In genomic region chr2:174580951-174581350, GRCh38 we compare ENCODE assay signal across 15 cellular contexts. TPM values are rescaled to one million over a fixed set of nuclear protein-coding genes. Genes with fewer than 3 reads are reported as not detected.
DNase-seq lines count a peak whose midpoint lies in the region; ATAC-seq and TF ChIP-seq lines count a peak whose summit lies in the region.
"Had no signal": no experiment of that assay in that cellular context is flagged by ENCODE, and none has a peak within 500 bp of the region (broad histone marks: within the 10 kb centered on the region; RNA-seq: fewer than 3 reads in every experiment).

No MANE protein-coding gene starts in this region.

- peak overlapping the region; percentile 55 for H3K27ac ChIP-seq in CD4-positive, CD25-positive, alpha-beta regulatory T cell (ENCODE audit: insufficient read depth, low read length, poor library complexity, severe bottlenecking)
- H3K27ac ChIP-seq in Karpas-422 (ENCODE audit: low read length) (peak overlapping the region; percentile 44; the same call in 1 of the 2 replicates), dorsolateral prefrontal cortex (peak overlapping the region; percentile 13 to 94 (median 82)), lower lobe of right lung (no peak overlapping the region)
- H3K27ac ChIP-seq: brain microvascular endothelial cell, suprapubic skin had no signal

- peak overlapping the region; percentile 80 to 93 (median 86) for H3K27ac Mint-ChIP-seq in CD4-positive, CD25-positive, alpha-beta regulatory T cell
- peak overlapping the region; percentile 95 to 98 for H3K27ac Mint-ChIP-seq in natural killer cell treated with Interleukin-12 subunit alpha and Interleukin-12 subunit beta and Interleukin-15 and Interleukin-18, amount 100 ng/mL, for 72 hours

- H3K4me1 Mint-ChIP-seq in CD4-positive, CD25-positive, alpha-beta regulatory T cell, result peaks cover 56 to 89% (median 63%) of the 10 kb centered on the region in 4 donors
- H3K4me1 Mint-ChIP-seq in natural killer cell treated with Interleukin-12 subunit alpha and Interleukin-12 subunit beta and Interleukin-15 and Interleukin-18, amount 100 ng/mL, for 72 hours (ENCODE audit: low read depth in 2 of 2), result peaks cover 57 to 67% of the 10 kb centered on the region in 2 donors

- H3K4me1 ChIP-seq in CD4-positive, CD25-positive, alpha-beta regulatory T cell (ENCODE audit: control insufficient read depth, insufficient read depth, low read length, poor library complexity, severe bottlenecking), result peaks cover 54% of the 10 kb centered on the region
- H3K4me1 ChIP-seq in Karpas-422 (ENCODE audit: low read length) (peaks cover 32% of the 10 kb centered on the region), lower lobe of right lung (no peaks in the 10 kb centered on the region)

- no peaks in the 10 kb centered on the region for H3K9me3 ChIP-seq in CD4-positive, CD25-positive, alpha-beta regulatory T cell (ENCODE audit: control insufficient read depth in 2 of 2, low read length in 2 of 2)
- no peaks in the 10 kb centered on the region for H3K9me3 ChIP-seq in Karpas-422 (ENCODE audit: low read length)
- no peaks in the 10 kb centered on the region for H3K9me3 ChIP-seq in lower lobe of right lung
- H3K9me3 ChIP-seq: suprapubic skin had no signal

- H3K79me2 ChIP-seq in Karpas-422 (ENCODE audit: low read length), result peaks cover 14% of the 10 kb centered on the region

- peaks cover 97% of the 10 kb centered on the region for H3K36me3 ChIP-seq in CD4-positive, CD25-positive, alpha-beta regulatory T cell (ENCODE audit: control insufficient read depth, insufficient read depth, low read length)
- H3K36me3 ChIP-seq in Karpas-422 (ENCODE audit: insufficient read depth, low read length) (peaks cover 49% of the 10 kb centered on the region), lower lobe of right lung (peaks cover 69% of the 10 kb centered on the region)

- TF ChIP-seq CTCF in dorsolateral prefrontal cortex (IDR thresholded peaks at IDR 0.05 in 54 of 56, conservative IDR thresholded peaks at IDR 0.05 in 2 of 56; ENCODE audit: low read depth in 1 of 56, partially characterized antibody in 56 of 56) (peak in 1 of 56 donors; percentile 16), lower lobe of right lung (IDR thresholded peaks at IDR 0.05) (no peak)

- no peaks in the 10 kb centered on the region for H4K20me1 ChIP-seq in Karpas-422 (ENCODE audit: insufficient read depth, low read depth, low read length)

- no peaks in the 10 kb centered on the region for H3K27me3 Mint-ChIP-seq in CD4-positive, CD25-positive, alpha-beta regulatory T cell
- no peaks in the 10 kb centered on the region for H3K27me3 Mint-ChIP-seq in natural killer cell treated with Interleukin-12 subunit alpha and Interleukin-12 subunit beta and Interleukin-15 and Interleukin-18, amount 100 ng/mL, for 72 hours

- H3K4me3 Mint-ChIP-seq in CD4-positive, CD25-positive, alpha-beta regulatory T cell, result peak overlapping the region in 1 of 4 donors; percentile 53
- peak overlapping the region; percentile 62 for H3K4me3 Mint-ChIP-seq in natural killer cell treated with Interleukin-12 subunit alpha and Interleukin-12 subunit beta and Interleukin-15 and Interleukin-18, amount 100 ng/mL, for 72 hours

- peaks cover 38% of the 10 kb centered on the region for H3K36me3 Mint-ChIP-seq in CD4-positive, CD25-positive, alpha-beta regulatory T cell
- H3K36me3 Mint-ChIP-seq in natural killer cell treated with Interleukin-12 subunit alpha and Interleukin-12 subunit beta and Interleukin-15 and Interleukin-18, amount 100 ng/mL, for 72 hours, result peaks cover 33% of the 10 kb centered on the region

- H3K4me3 ChIP-seq in CD4-positive, CD25-positive, alpha-beta regulatory T cell (ENCODE audit: low read depth, low read length), result peak overlapping the region; percentile 3
- no peak overlapping the region for H3K4me3 ChIP-seq in Karpas-422 (ENCODE audit: low read length)
- H3K4me3 ChIP-seq in dorsolateral prefrontal cortex, result no peak overlapping the region
- H3K4me3 ChIP-seq in lower lobe of right lung, result no peak overlapping the region
- H3K4me3 ChIP-seq: suprapubic skin had no signal

- no peak overlapping the region for H2AFZ ChIP-seq in Karpas-422 (ENCODE audit: low read length)

- DNase-seq in CD4-positive, CD25-positive, alpha-beta regulatory T cell, result no peak
- DNase-seq in Karpas-422, result no peak
- DNase-seq in dorsolateral prefrontal cortex, result peak in 2 of 10 donors; percentile 53 to 61
- no peak for DNase-seq in natural killer cell treated with Interleukin-12 subunit alpha and Interleukin-12 subunit beta and Interleukin-15 and Interleukin-18, amount 100 ng/mL, for 72 hours (ENCODE audit: low spot score)
- DNase-seq in lower lobe of right lung, result no peak
- no peak for DNase-seq in DMS114 treated with DMSO at 0.1 percent for 48 hours (lab: John Stamatoyannopoulos, UW; ENCODE audit: unreplicated experiment)
- DNase-seq: activated CD4-positive, alpha-beta T cell treated with anti-CD3 and anti-CD28 coated beads, Interleukin-2, amount 50 U/mL, for 1 hour; activated effector memory CD4-positive, alpha-beta T cell treated with anti-CD3 and anti-CD28 coated beads, Interleukin-2, amount 50 U/mL, for 16 hours; AML-193; brain microvascular endothelial cell; left colon; NCI-H2171 treated with DMSO at 0.1 percent for 48 hours had no signal

- H3K27me3 ChIP-seq in CD4-positive, CD25-positive, alpha-beta regulatory T cell (ENCODE audit: control insufficient read depth, insufficient read depth, low read length), result no peaks in the 10 kb centered on the region
- no peaks in the 10 kb centered on the region for H3K27me3 ChIP-seq in Karpas-422 (ENCODE audit: low read length)
- no peaks in the 10 kb centered on the region for H3K27me3 ChIP-seq in dorsolateral prefrontal cortex
- H3K27me3 ChIP-seq in lower lobe of right lung (ENCODE audit: low read depth), result no peaks in the 10 kb centered on the region
- H3K27me3 ChIP-seq: brain microvascular endothelial cell, suprapubic skin had no signal

- no peak overlapping the region for H3K9ac ChIP-seq in Karpas-422 (ENCODE audit: low read length)

- intact Hi-C loops in dorsolateral prefrontal cortex (cut with DNase I), result loop anchor here in 1 of 2 donors (2.0 kb wide), 1 partner anchor 22 kb away; no protein-coding TSS in a partner anchor
- intact Hi-C loops in lower lobe of right lung (cut with DNase I), result no loop called here

- no peak for ATAC-seq in CD4-positive, CD25-positive, alpha-beta regulatory T cell (ENCODE audit: low read depth in 2 of 2)
- no peak for ATAC-seq in natural killer cell treated with Interleukin-12 subunit alpha and Interleukin-12 subunit beta and Interleukin-15 and Interleukin-18, amount 100 ng/mL, for 72 hours
- ATAC-seq in lower lobe of right lung, result no peak
- no peak for ATAC-seq in HG03469 (IDR thresholded peaks at IDR 0.05; ENCODE audit: unreplicated experiment)
- ATAC-seq in HG02938 (IDR thresholded peaks at IDR 0.05; ENCODE audit: unreplicated experiment), result no peak
- ATAC-seq: left colon had no signal

- H3K4me2 ChIP-seq in Karpas-422 (ENCODE audit: low read depth, low read length, poor library complexity, severe bottlenecking), result no peak overlapping the region

- H3K9me2 ChIP-seq in Karpas-422 (replicated peaks; ENCODE audit: insufficient read depth, low read length), result no peaks in the 10 kb centered on the region

- no peaks in the 10 kb centered on the region for H3K9me3 Mint-ChIP-seq in CD4-positive, CD25-positive, alpha-beta regulatory T cell
- no peaks in the 10 kb centered on the region for H3K9me3 Mint-ChIP-seq in natural killer cell treated with Interleukin-12 subunit alpha and Interleukin-12 subunit beta and Interleukin-15 and Interleukin-18, amount 100 ng/mL, for 72 hours

RNA-seq across cellular contexts. Expression of gene WIPF1, which starts 16.7 kb away (rescaled TPM):
- 473 TPM for total RNA-seq in CD4-positive, CD25-positive, alpha-beta regulatory T cell
- 100 to 1,000 TPM in 2 of 4 donors, 10 to 100 TPM in 2; 95.5 to 114 (median 105) TPM for polyA plus RNA-seq in CD4-positive, CD25-positive, alpha-beta regulatory T cell
- 46.8 and 62.6 TPM in 2 replicates for total RNA-seq in Karpas-422 (2014; rRNA removed; shearing (Covaris generic); ENCODE audit: low replicate concordance)
- 100 to 1,000 TPM in 1 of 120 experiments, 10 to 100 TPM in 119; 15.8 to 100 (median 34.0) TPM for total RNA-seq in dorsolateral prefrontal cortex
- 100 to 1,000 TPM; 284 to 319 TPM for total RNA-seq in natural killer cell treated with Interleukin-12 subunit alpha and Interleukin-12 subunit beta and Interleukin-15 and Interleukin-18, amount 100 ng/mL, for 72 hours
- 84.4 TPM for total RNA-seq in lower lobe of right lung
